In genomic region chr7:142775351-142776115, GRCh38 we compare ENCODE assay signal across 15 cellular contexts. TPM values are rescaled to one million over a fixed set of nuclear protein-coding genes. Genes with fewer than 3 reads are reported as not detected.
"Had no signal": no experiment of that assay in that cellular context is flagged by ENCODE, and none has a peak within 500 bp of the region (broad histone marks: within the 10 kb centered on the region; RNA-seq: fewer than 3 reads in every experiment).

No MANE protein-coding gene starts in this region.

RNA-seq across cellular contexts. Expression of gene PRSS2, which starts 4.8 kb away (rescaled TPM):
- total RNA-seq: chondrocyte, epithelial cell of proximal tubule, fibroblast of villous mesenchyme, frontal cortex, left ventricle myocardium superior, lower lobe of right lung, mesothelial cell of epicardium, mucosa of descending colon, osteocyte, renal cortical epithelial cell, sigmoid colon, skeletal muscle tissue, testis had no signal
- polyA plus RNA-seq: keratinocyte had no signal

RNA-seq across cellular contexts. Expression of gene PRSS1, which starts 26.3 kb away (rescaled TPM):
- total RNA-seq: chondrocyte, epithelial cell of proximal tubule, esophagus muscularis mucosa, fibroblast of villous mesenchyme, frontal cortex, left ventricle myocardium superior, lower lobe of right lung, mesothelial cell of epicardium, mucosa of descending colon, osteocyte, renal cortical epithelial cell, sigmoid colon, skeletal muscle tissue, testis had no signal
- polyA plus RNA-seq: keratinocyte had no signal
